ENCODE assay signal across 26 cellular contexts in genomic region chr7:55070271-55070743, GRCh38. TPM values are rescaled to one million over a fixed set of nuclear protein-coding genes. Genes with fewer than 3 reads are reported as not detected.
DNase-seq lines count a peak whose midpoint lies in the region; ATAC-seq and TF ChIP-seq lines count a peak whose summit lies in the region.
"Had no signal": no experiment of that assay in that cellular context is flagged by ENCODE, and none has a peak within 500 bp of the region (broad histone marks: within the 10 kb centered on the region; RNA-seq: fewer than 3 reads in every experiment).

No MANE protein-coding gene starts in this region.

- intact Hi-C loops in Calu3 (cut with micrococcal nuclease; ENCODE audit: unreplicated experiment) (loop anchor here (5.0 kb wide), 2 partner anchors 193 to 283 kb away; no protein-coding TSS in a partner anchor), mucosa of descending colon (cut with DNase I, micrococcal nuclease) (loop anchor here in 1 of 2 donors (10.0 kb wide), 1 partner anchor 54 kb away; no protein-coding TSS in a partner anchor)

- TF ChIP-seq CTCF in Calu3 (IDR thresholded peaks at IDR 0.05; ENCODE audit: unreplicated experiment) (no peak), mucosa of descending colon (IDR thresholded peaks at IDR 0.05) (no peak)

- H3K36me3 ChIP-seq in skeletal muscle tissue (ENCODE audit: control insufficient read depth in 3 of 3, insufficient read depth in 3 of 3, low read length in 3 of 3) = no peaks in the 10 kb centered on the region
- no peaks in the 10 kb centered on the region for H3K36me3 ChIP-seq in mucosa of descending colon (ENCODE audit: low read depth)
- H3K36me3 ChIP-seq: neutrophil had no signal

- H3K27me3 ChIP-seq in skeletal muscle tissue (ENCODE audit: control insufficient read depth in 3 of 3, insufficient read depth in 3 of 3, low read length in 3 of 3) = no peaks in the 10 kb centered on the region
- H3K27me3 ChIP-seq: brain microvascular endothelial cell, MG63, neutrophil, SJSA1, testis had no signal

- H3K4me3 Mint-ChIP-seq in Calu3 (ENCODE audit: low read depth, unreplicated experiment) = peak overlapping the region; percentile 13
- H3K4me3 Mint-ChIP-seq: activated CD4-positive, alpha-beta T cell treated with anti-CD3 and anti-CD28 coated beads, Interleukin-2, amount 10 ng/mL, durations not matched to agents 7 days and 5 days; activated naive CD8-positive, alpha-beta T cell treated with anti-CD3 and anti-CD28 coated beads, Interleukin-2, amount 10 ng/mL, durations not matched to agents 7 days and 5 days; activated T-helper 17 cell treated with anti-CD3 and anti-CD28 coated beads, Interleukin-2, amount 50 U/mL, for 72 hours; CD4-positive, CD25-positive, alpha-beta regulatory T cell; T-helper 1 cell treated with Interleukin-12 subunit alpha and Interleukin-12 subunit beta and Interleukin-4 antibody, amounts not matched to agents 30 μg/mL and 1 μg/mL, for 36 hours had no signal

- no peak overlapping the region for H3K9ac ChIP-seq in skeletal muscle tissue (ENCODE audit: low read depth in 1 of 3, low read length in 3 of 3)

- no TSS peak for BruUV-seq in Calu3 (replicated peaks; lab: Mats Ljungman, UMichigan)

- H3K9me3 ChIP-seq in skeletal muscle tissue (ENCODE audit: control insufficient read depth in 3 of 3, low read length in 3 of 3) (no peaks in the 10 kb centered on the region), mucosa of descending colon (no peaks in the 10 kb centered on the region)
- H3K9me3 ChIP-seq: MG63, neutrophil, SJSA1, testis had no signal

- H3K4me1 ChIP-seq in skeletal muscle tissue (ENCODE audit: control insufficient read depth in 3 of 3, insufficient read depth in 3 of 3, low read length in 3 of 3) = peaks cover 43 to 44% (median 43%) of the 10 kb centered on the region in 3 donors
- peaks cover 39% of the 10 kb centered on the region for H3K4me1 ChIP-seq in mucosa of descending colon (ENCODE audit: low read depth)

- DNase-seq in Calu3 = no peak
- DNase-seq in caudate nucleus (lab: John Stamatoyannopoulos, UW) = no peak
- DNase-seq in left lobe of liver (ENCODE audit: low spot score) = no peak
- no peak for DNase-seq in mucosa of descending colon
- DNase-seq in midbrain (lab: John Stamatoyannopoulos, UW) = no peak
- DNase-seq in KBM-7 = no peak
- DNase-seq: activated CD4-positive, alpha-beta T cell treated with anti-CD3 and anti-CD28 coated beads, Interleukin-2, amount 10 ng/mL, durations not matched to agents 7 days and 5 days; activated naive CD8-positive, alpha-beta T cell treated with anti-CD3 and anti-CD28 coated beads, Interleukin-2, amount 10 ng/mL, durations not matched to agents 7 days and 5 days; brain microvascular endothelial cell; CD4-positive, CD25-positive, alpha-beta regulatory T cell; DMS153; foreskin fibroblast; GOT3; left cardiac atrium; MG63; NCI-H82; OCI-M1; testis had no signal

- in situ Hi-C loops in KBM-7 (cut with MboI; ENCODE audit: low pct_unique_long_range_greater_than_20kb, low sequenced_read_pairs) = no loop called here

- H3K4me1 Mint-ChIP-seq in Calu3 (ENCODE audit: low read depth, unreplicated experiment) = peaks cover 93% of the 10 kb centered on the region

- H3K27ac ChIP-seq in caudate nucleus (ENCODE audit: low read depth, low read length) (peak overlapping the region; percentile 84), skeletal muscle tissue (ENCODE audit: low read depth, low read length) (peak overlapping the region; percentile 64)
- H3K27ac ChIP-seq: brain microvascular endothelial cell, neutrophil, SJSA1 had no signal

- H3K27me3 Mint-ChIP-seq in Calu3 (ENCODE audit: unreplicated experiment) = no peaks in the 10 kb centered on the region

- H3K27ac Mint-ChIP-seq in Calu3 (ENCODE audit: unreplicated experiment) = peak overlapping the region; percentile 37
- H3K27ac Mint-ChIP-seq: activated CD4-positive, alpha-beta T cell treated with anti-CD3 and anti-CD28 coated beads, Interleukin-2, amount 10 ng/mL, durations not matched to agents 7 days and 5 days; activated naive CD8-positive, alpha-beta T cell treated with anti-CD3 and anti-CD28 coated beads, Interleukin-2, amount 10 ng/mL, durations not matched to agents 7 days and 5 days; activated T-helper 17 cell treated with anti-CD3 and anti-CD28 coated beads, Interleukin-2, amount 50 U/mL, for 72 hours; CD4-positive, CD25-positive, alpha-beta regulatory T cell; T-helper 1 cell treated with Interleukin-12 subunit alpha and Interleukin-12 subunit beta and Interleukin-4 antibody, amounts not matched to agents 30 μg/mL and 1 μg/mL, for 36 hours had no signal

- peaks cover 33% of the 10 kb centered on the region for H3K36me3 Mint-ChIP-seq in Calu3 (ENCODE audit: insufficient read depth, unreplicated experiment)
- H3K36me3 Mint-ChIP-seq: activated naive CD8-positive, alpha-beta T cell treated with anti-CD3 and anti-CD28 coated beads, Interleukin-2, amount 10 ng/mL, durations not matched to agents 7 days and 5 days; CD4-positive, CD25-positive, alpha-beta regulatory T cell had no signal

- no peak overlapping the region for H3K4me3 ChIP-seq in skeletal muscle tissue (ENCODE audit: low read length in 3 of 3)
- no peak overlapping the region for H3K4me3 ChIP-seq in mucosa of descending colon
- H3K4me3 ChIP-seq: coronary artery, MG63, SJSA1, testis had no signal

- CTCF ChIA-PET in Calu3 (lab: Charles Lee) = interaction anchor here (0.9 to 1.5 kb wide), 4 partner anchors 8 to 185 kb away, joined by 3 to 7 read pairs (median 4); no protein-coding TSS in a partner anchor

- H3K9me3 Mint-ChIP-seq in Calu3 (ENCODE audit: low read depth, unreplicated experiment) = no peaks in the 10 kb centered on the region
- H3K9me3 Mint-ChIP-seq: activated CD4-positive, alpha-beta T cell treated with anti-CD3 and anti-CD28 coated beads, Interleukin-2, amount 10 ng/mL, durations not matched to agents 7 days and 5 days; activated naive CD8-positive, alpha-beta T cell treated with anti-CD3 and anti-CD28 coated beads, Interleukin-2, amount 10 ng/mL, durations not matched to agents 7 days and 5 days; T-helper 1 cell treated with Interleukin-12 subunit alpha and Interleukin-12 subunit beta and Interleukin-4 antibody, amounts not matched to agents 30 μg/mL and 1 μg/mL, for 36 hours had no signal

- peak; percentile 62 for ATAC-seq in left lobe of liver
- ATAC-seq in mucosa of descending colon = no peak
- no peak for ATAC-seq in GM21825 (IDR thresholded peaks at IDR 0.05; ENCODE audit: unreplicated experiment)
- ATAC-seq: activated T-helper 17 cell treated with anti-CD3 and anti-CD28 coated beads, Interleukin-2, amount 50 U/mL, for 72 hours; right cardiac atrium had no signal

RNA-seq across cellular contexts. Expression of gene EGFR, which starts 51.5 kb away (rescaled TPM):
- total RNA-seq in Calu3 (2022) (85.3 and 87.4 TPM in 2 replicates), left lobe of liver (90.5 TPM), skeletal muscle tissue (17.7 TPM), mucosa of descending colon (10 to 100 TPM; 63.6 to 96.3 (median 72.5) TPM)
- total RNA-seq: activated CD4-positive, alpha-beta T cell treated with anti-CD3 and anti-CD28 coated beads, Interleukin-2, amount 10 ng/mL, durations not matched to agents 7 days and 5 days; activated naive CD8-positive, alpha-beta T cell treated with anti-CD3 and anti-CD28 coated beads, Interleukin-2, amount 10 ng/mL, durations not matched to agents 7 days and 5 days; CD4-positive, CD25-positive, alpha-beta regulatory T cell had no signal
